13 cellular contexts compared by ENCODE assay signal in genomic region chr16:67879936-67880335, GRCh38. TPM values are rescaled to one million over a fixed set of nuclear protein-coding genes. Genes with fewer than 3 reads are reported as not detected.
DNase-seq lines count a peak whose midpoint lies in the region; ATAC-seq and TF ChIP-seq lines count a peak whose summit lies in the region.
"Had no signal": no experiment of that assay in that cellular context is flagged by ENCODE, and none has a peak within 500 bp of the region (broad histone marks: within the 10 kb centered on the region; RNA-seq: fewer than 3 reads in every experiment).

No MANE protein-coding gene starts in this region.

- no peak overlapping the region for H3K18ac ChIP-seq in neuronal stem cell (ENCODE audit: low read length)

- TF ChIP-seq CTCF in activated CD8-positive, alpha-beta T cell treated with anti-CD3 and anti-CD28 coated beads for 36 hours (IDR thresholded peaks at IDR 0.05): no peak
- TF ChIP-seq CTCF in osteoblast (IDR thresholded peaks at IDR 0.05; ENCODE audit: extremely low read depth, low read depth, low read length): no peak
- TF ChIP-seq CTCF in suprapubic skin (IDR thresholded peaks at IDR 0.05): no peak

- H3K4me3 Mint-ChIP-seq in activated CD8-positive, alpha-beta T cell treated with anti-CD3 and anti-CD28 coated beads, Interleukin-2, amount 10 ng/mL, durations not matched to agents 7 days and 5 days: no peak overlapping the region
- no peak overlapping the region for H3K4me3 Mint-ChIP-seq in activated CD8-positive, alpha-beta T cell treated with anti-CD3 and anti-CD28 coated beads for 36 hours
- H3K4me3 Mint-ChIP-seq in stimulated activated effector memory CD8-positive, alpha-beta T cell treated with anti-CD3 and anti-CD28 coated beads, Interleukin-12 subunit alpha, Interleukin-12 subunit beta, amount 100 ng/mL, for 72 hours: no peak overlapping the region
- H3K4me3 Mint-ChIP-seq: B cell; CD8-positive, alpha-beta T cell; H9 had no signal

- no peak overlapping the region for H2BK12ac ChIP-seq in neuronal stem cell (ENCODE audit: low read length)

- no peaks in the 10 kb centered on the region for H3K9me3 ChIP-seq in osteoblast (ENCODE audit: low read depth, low read length)
- H3K9me3 ChIP-seq in neuronal stem cell (replicated peaks in 1 of 2; ENCODE audit: control insufficient read depth in 2 of 2, insufficient read depth in 1 of 2, low read depth in 1 of 2, low read length in 2 of 2): peaks cover 0 to 1% of the 10 kb centered on the region in 2 donors
- H3K9me3 ChIP-seq in suprapubic skin: no peaks in the 10 kb centered on the region
- H3K9me3 ChIP-seq: BLaER1 treated with 17β-estradiol and CSF1 and Interleukin-3, amounts not matched to agents 10 nM and 100 nM had no signal

- H3K36me3 ChIP-seq in H7 (replicated peaks; ENCODE audit: control insufficient read depth, insufficient read depth, low read length): peaks cover 62% of the 10 kb centered on the region
- H3K36me3 ChIP-seq in osteoblast (ENCODE audit: insufficient read depth, low read length): peaks cover 83% of the 10 kb centered on the region
- peaks cover 77 to 98% of the 10 kb centered on the region in 2 donors for H3K36me3 ChIP-seq in neuronal stem cell (replicated peaks in 1 of 2; ENCODE audit: control insufficient read depth in 2 of 2, insufficient read depth in 2 of 2, low read length in 2 of 2)
- peaks cover 76% of the 10 kb centered on the region for H3K36me3 ChIP-seq in suprapubic skin

- no peak overlapping the region for H2BK120ac ChIP-seq in neuronal stem cell (ENCODE audit: low read depth, low read length)

- no peak overlapping the region for H3K14ac ChIP-seq in neuronal stem cell (ENCODE audit: low read length)

- H3K36me3 Mint-ChIP-seq in activated CD8-positive, alpha-beta T cell treated with anti-CD3 and anti-CD28 coated beads, Interleukin-2, amount 10 ng/mL, durations not matched to agents 7 days and 5 days (ENCODE audit: low read depth): peaks cover 60% of the 10 kb centered on the region
- peaks cover 37% of the 10 kb centered on the region for H3K36me3 Mint-ChIP-seq in activated CD8-positive, alpha-beta T cell treated with anti-CD3 and anti-CD28 coated beads for 36 hours (ENCODE audit: low read depth)
- H3K36me3 Mint-ChIP-seq in stimulated activated effector memory CD8-positive, alpha-beta T cell treated with anti-CD3 and anti-CD28 coated beads, Interleukin-12 subunit alpha, Interleukin-12 subunit beta, amount 100 ng/mL, for 72 hours: peaks cover 87% of the 10 kb centered on the region

- no peak overlapping the region for H4K91ac ChIP-seq in neuronal stem cell (ENCODE audit: low read depth, low read length, poor library complexity)

- no peak overlapping the region for H2BK5ac ChIP-seq in neuronal stem cell (ENCODE audit: low read length)

- H3K27me3 Mint-ChIP-seq in activated CD8-positive, alpha-beta T cell treated with anti-CD3 and anti-CD28 coated beads, Interleukin-2, amount 10 ng/mL, durations not matched to agents 7 days and 5 days (ENCODE audit: low read depth): no peaks in the 10 kb centered on the region
- no peaks in the 10 kb centered on the region for H3K27me3 Mint-ChIP-seq in activated CD8-positive, alpha-beta T cell treated with anti-CD3 and anti-CD28 coated beads for 36 hours
- H3K27me3 Mint-ChIP-seq: B cell had no signal

- H3K9ac ChIP-seq in neuronal stem cell (ENCODE audit: low read depth, low read length, poor library complexity): no peak overlapping the region
- H3K9ac ChIP-seq: BLaER1 treated with 17β-estradiol and CSF1 and Interleukin-3, amounts not matched to agents 10 nM and 100 nM had no signal

- no peak overlapping the region for H4K8ac ChIP-seq in neuronal stem cell (ENCODE audit: low read depth, low read length)

- peaks cover 32% of the 10 kb centered on the region for H3K79me2 ChIP-seq in osteoblast (ENCODE audit: insufficient read depth, low read length)

- ATAC-seq in activated CD8-positive, alpha-beta T cell treated with anti-CD3 and anti-CD28 coated beads, Interleukin-2, amount 10 ng/mL, durations not matched to agents 7 days and 5 days: no peak
- ATAC-seq in activated CD8-positive, alpha-beta T cell treated with anti-CD3 and anti-CD28 coated beads for 36 hours: no peak
- no peak for ATAC-seq in stimulated activated effector memory CD8-positive, alpha-beta T cell treated with anti-CD3 and anti-CD28 coated beads, Interleukin-12 subunit alpha, Interleukin-12 subunit beta, amount 100 ng/mL, for 72 hours
- ATAC-seq: CD8-positive, alpha-beta T cell had no signal

- H2BK15ac ChIP-seq in neuronal stem cell (ENCODE audit: low read length): no peak overlapping the region

- no peak for TF ChIP-seq POLR2A in suprapubic skin (IDR thresholded peaks at IDR 0.05)

- H3K23ac ChIP-seq in neuronal stem cell (ENCODE audit: low read depth, low read length, poor library complexity): no peak overlapping the region

- H3K27ac ChIP-seq in osteoblast (ENCODE audit: low read depth, low read length) (no peak overlapping the region), neuronal stem cell (replicated peaks; ENCODE audit: low read length) (no peak overlapping the region), suprapubic skin (no peak overlapping the region)
- H3K27ac ChIP-seq: BLaER1 treated with 17β-estradiol and CSF1 and Interleukin-3, amounts not matched to agents 10 nM and 100 nM had no signal

- DNase-seq in activated CD8-positive, alpha-beta T cell treated with anti-CD3 and anti-CD28 coated beads, Interleukin-2, amount 10 ng/mL, durations not matched to agents 7 days and 5 days: no peak
- no peak for DNase-seq in activated CD8-positive, alpha-beta T cell treated with anti-CD3 and anti-CD28 coated beads for 36 hours
- DNase-seq in H7 (peak; percentile 25), osteoblast (ENCODE audit: insufficient read length, low spot score, missing footprints) (peak; percentile 31), neuronal stem cell (ENCODE audit: low spot score) (no peak), suprapubic skin (ENCODE audit: low spot score in 2 of 2) (no peak)
- DNase-seq in stimulated activated effector memory CD8-positive, alpha-beta T cell treated with anti-CD3 and anti-CD28 coated beads, Interleukin-12 subunit alpha, Interleukin-12 subunit beta, amount 100 ng/mL, for 72 hours (ENCODE audit: low spot score in 2 of 2): no peak
- DNase-seq: CD8-positive, alpha-beta T cell; GOT3; H9 had no signal

- H3K27me3 ChIP-seq in H7 (ENCODE audit: control insufficient read depth, insufficient read depth, low read length): no peaks in the 10 kb centered on the region
- H3K27me3 ChIP-seq in osteoblast (ENCODE audit: insufficient read depth, low read length): no peaks in the 10 kb centered on the region
- H3K27me3 ChIP-seq in neuronal stem cell (ENCODE audit: control insufficient read depth in 3 of 3, insufficient read depth in 3 of 3, low read depth in 1 of 3, low read length in 3 of 3): no peaks in the 10 kb centered on the region
- H3K27me3 ChIP-seq in suprapubic skin: no peaks in the 10 kb centered on the region
- H3K27me3 ChIP-seq: BLaER1 treated with 17β-estradiol and CSF1 and Interleukin-3, amounts not matched to agents 10 nM and 100 nM had no signal

- no CpG with 5 or more reads among the region's 5 CpGs for WGBS in neuronal stem cell (ENCODE audit: extremely low coverage in 2 of 2, insufficient read length in 2 of 2, insufficient replicate concordance in 1 of 2), 2 donors
- WGBS in suprapubic skin: 84% methylated on average over 3 of the region's 5 CpGs

- H2AK5ac ChIP-seq in neuronal stem cell (ENCODE audit: low read depth, low read length): no peak overlapping the region

- H4K20me1 ChIP-seq in osteoblast (ENCODE audit: insufficient read depth, low read length): peaks cover 51% of the 10 kb centered on the region

- peak overlapping the region; percentile 20 for H3K27ac Mint-ChIP-seq in activated CD8-positive, alpha-beta T cell treated with anti-CD3 and anti-CD28 coated beads, Interleukin-2, amount 10 ng/mL, durations not matched to agents 7 days and 5 days
- H3K27ac Mint-ChIP-seq in activated CD8-positive, alpha-beta T cell treated with anti-CD3 and anti-CD28 coated beads for 36 hours: no peak overlapping the region
- H3K27ac Mint-ChIP-seq in stimulated activated effector memory CD8-positive, alpha-beta T cell treated with anti-CD3 and anti-CD28 coated beads, Interleukin-12 subunit alpha, Interleukin-12 subunit beta, amount 100 ng/mL, for 72 hours: peak overlapping the region; percentile 56
- H3K27ac Mint-ChIP-seq: B cell; CD8-positive, alpha-beta T cell; H9 had no signal

- TF ChIP-seq EP300 in suprapubic skin (IDR thresholded peaks at IDR 0.05): no peak

- H3K4me2 ChIP-seq in osteoblast (ENCODE audit: insufficient read depth, low read length): no peak overlapping the region
- H3K4me2 ChIP-seq in neuronal stem cell (ENCODE audit: insufficient read depth, low read length, poor library complexity, severe bottlenecking): no peak overlapping the region
- H3K4me2 ChIP-seq: BLaER1 treated with 17β-estradiol and CSF1 and Interleukin-3, amounts not matched to agents 10 nM and 100 nM had no signal

- CTCF ChIA-PET in activated CD8-positive, alpha-beta T cell treated with anti-CD3 and anti-CD28 coated beads, Interleukin-2, amount 10 ng/mL, durations not matched to agents 7 days and 5 days (lab: Charles Lee): interaction anchor here (0.9 to 2.4 kb wide), 2 partner anchors 64 to 161 kb away, joined by 3 to 5 read pairs; no protein-coding TSS in a partner anchor
- CTCF ChIA-PET in activated CD8-positive, alpha-beta T cell treated with anti-CD3 and anti-CD28 coated beads for 36 hours (lab: Charles Lee): interaction anchor here (1.7 to 1.9 kb wide), 2 partner anchors 64 to 161 kb away, joined by 5 read pairs; no protein-coding TSS in a partner anchor

- no peak overlapping the region for H2AFZ ChIP-seq in osteoblast (ENCODE audit: low read length)
- no peak overlapping the region for H2AFZ ChIP-seq in neuronal stem cell (ENCODE audit: low read length)

- peaks cover 12% of the 10 kb centered on the region for H3K4me1 Mint-ChIP-seq in activated CD8-positive, alpha-beta T cell treated with anti-CD3 and anti-CD28 coated beads, Interleukin-2, amount 10 ng/mL, durations not matched to agents 7 days and 5 days (ENCODE audit: low read depth)
- peaks cover 12% of the 10 kb centered on the region for H3K4me1 Mint-ChIP-seq in activated CD8-positive, alpha-beta T cell treated with anti-CD3 and anti-CD28 coated beads for 36 hours (ENCODE audit: low read depth)
- peaks cover 22% of the 10 kb centered on the region for H3K4me1 Mint-ChIP-seq in stimulated activated effector memory CD8-positive, alpha-beta T cell treated with anti-CD3 and anti-CD28 coated beads, Interleukin-12 subunit alpha, Interleukin-12 subunit beta, amount 100 ng/mL, for 72 hours

- no peaks in the 10 kb centered on the region for H3K9me3 Mint-ChIP-seq in activated CD8-positive, alpha-beta T cell treated with anti-CD3 and anti-CD28 coated beads, Interleukin-2, amount 10 ng/mL, durations not matched to agents 7 days and 5 days (ENCODE audit: insufficient read depth)
- H3K9me3 Mint-ChIP-seq in activated CD8-positive, alpha-beta T cell treated with anti-CD3 and anti-CD28 coated beads for 36 hours: no peaks in the 10 kb centered on the region
- no peaks in the 10 kb centered on the region for H3K9me3 Mint-ChIP-seq in stimulated activated effector memory CD8-positive, alpha-beta T cell treated with anti-CD3 and anti-CD28 coated beads, Interleukin-12 subunit alpha, Interleukin-12 subunit beta, amount 100 ng/mL, for 72 hours
- H3K9me3 Mint-ChIP-seq: CD8-positive, alpha-beta T cell; H9 had no signal

- POLR2A ChIA-PET in activated CD8-positive, alpha-beta T cell treated with anti-CD3 and anti-CD28 coated beads, Interleukin-2, amount 10 ng/mL, durations not matched to agents 7 days and 5 days (lab: Charles Lee): no interaction called here
- POLR2A ChIA-PET in activated CD8-positive, alpha-beta T cell treated with anti-CD3 and anti-CD28 coated beads for 36 hours (lab: Charles Lee): interaction anchor here (0.7 to 2.7 kb wide), 3 partner anchors 10 to 56 kb away, joined by 3 to 11 read pairs (median 3); partner anchors contain the start of gene PSMB10

- intact Hi-C loops in activated CD8-positive, alpha-beta T cell treated with anti-CD3 and anti-CD28 coated beads for 36 hours (cut with micrococcal nuclease): no loop called here

- H3K4ac ChIP-seq in neuronal stem cell (ENCODE audit: low read length): no peak overlapping the region

- no peak overlapping the region for H3K4me3 ChIP-seq in H7 (ENCODE audit: insufficient read depth, low read depth, low read length)
- H3K4me3 ChIP-seq in osteoblast (ENCODE audit: insufficient read depth, low read length): no peak overlapping the region
- H3K4me3 ChIP-seq in neuronal stem cell (ENCODE audit: low read length in 2 of 2): no peak overlapping the region
- H3K4me3 ChIP-seq in suprapubic skin: no peak overlapping the region
- H3K4me3 ChIP-seq: BLaER1 treated with 17β-estradiol and CSF1 and Interleukin-3, amounts not matched to agents 10 nM and 100 nM had no signal

- H3K79me1 ChIP-seq in neuronal stem cell (ENCODE audit: low read depth, low read length): peaks cover 8% of the 10 kb centered on the region

- peaks cover 8% of the 10 kb centered on the region for H3K4me1 ChIP-seq in osteoblast (ENCODE audit: insufficient read depth, low read length)
- peaks cover 0 to 2% of the 10 kb centered on the region in 2 donors for H3K4me1 ChIP-seq in neuronal stem cell (ENCODE audit: control insufficient read depth in 2 of 2, insufficient read depth in 1 of 2, low read depth in 1 of 2, low read length in 2 of 2)
- H3K4me1 ChIP-seq in suprapubic skin: peaks cover 24% of the 10 kb centered on the region

RNA-seq across cellular contexts. Expression of gene NRN1L, which starts 4.7 kb away (rescaled TPM):
- 1 to 10 TPM; 1.2 to 1.4 TPM for total RNA-seq in activated CD8-positive, alpha-beta T cell treated with anti-CD3 and anti-CD28 coated beads, Interleukin-2, amount 10 ng/mL, durations not matched to agents 7 days and 5 days
- total RNA-seq in activated CD8-positive, alpha-beta T cell treated with anti-CD3 and anti-CD28 coated beads for 36 hours: under 1 TPM in 1 of 2 experiments, not detected in 1; 0.83 TPM
- total RNA-seq in H7 (2014; rRNA removed; shearing (Covaris generic)): 5.3 and 7.6 TPM in 2 replicates
- total RNA-seq in osteoblast (0.29 TPM in 1 of 2 replicates, not detected in the other), suprapubic skin (1 to 10 TPM in 3 of 4 donors, not detected in 1; 4.3 to 5.6 (median 4.7) TPM)
- polyA plus RNA-seq in neuronal stem cell (2013, experiment 1 of 2): 0.70 TPM
- 0.42 TPM for polyA plus RNA-seq in neuronal stem cell (2013, experiment 2 of 2)
- total RNA-seq: A172 had no signal

RNA-seq across cellular contexts. Expression of gene EDC4, which starts 7.1 kb away (rescaled TPM):
- 100 to 1,000 TPM; 111 to 113 TPM for total RNA-seq in activated CD8-positive, alpha-beta T cell treated with anti-CD3 and anti-CD28 coated beads, Interleukin-2, amount 10 ng/mL, durations not matched to agents 7 days and 5 days
- total RNA-seq in activated CD8-positive, alpha-beta T cell treated with anti-CD3 and anti-CD28 coated beads for 36 hours: 10 to 100 TPM; 78.7 to 90.9 TPM
- 88.0 and 96.6 TPM in 2 replicates for total RNA-seq in H7 (2014; rRNA removed; shearing (Covaris generic))
- total RNA-seq in osteoblast (45.7 and 60.8 TPM in 2 replicates), suprapubic skin (100 to 1,000 TPM in 1 of 4 donors, 10 to 100 TPM in 3; 59.5 to 110 (median 68.0) TPM)
- 30.9 TPM for polyA plus RNA-seq in neuronal stem cell (2013, experiment 1 of 2)
- polyA plus RNA-seq in neuronal stem cell (2013, experiment 2 of 2): 27.6 TPM

RNA-seq across cellular contexts. Expression of gene PSKH1, which starts 13.1 kb away (rescaled TPM):
- total RNA-seq in activated CD8-positive, alpha-beta T cell treated with anti-CD3 and anti-CD28 coated beads, Interleukin-2, amount 10 ng/mL, durations not matched to agents 7 days and 5 days: 10 to 100 TPM; 20.0 to 22.8 TPM
- 1 to 10 TPM; 8.4 to 8.5 TPM for total RNA-seq in activated CD8-positive, alpha-beta T cell treated with anti-CD3 and anti-CD28 coated beads for 36 hours
- 18.8 and 20.1 TPM in 2 replicates for total RNA-seq in H7 (2014; rRNA removed; shearing (Covaris generic))
- total RNA-seq in osteoblast (16.8 and 18.5 TPM in 2 replicates), suprapubic skin (10 to 100 TPM; 16.4 to 26.9 (median 24.5) TPM)
- 34.6 TPM for polyA plus RNA-seq in neuronal stem cell (2013, experiment 1 of 2)
- 30.4 TPM for polyA plus RNA-seq in neuronal stem cell (2013, experiment 2 of 2)

RNA-seq across cellular contexts. Expression of gene CENPT, which starts 32.4 kb away (rescaled TPM):
- total RNA-seq in activated CD8-positive, alpha-beta T cell treated with anti-CD3 and anti-CD28 coated beads, Interleukin-2, amount 10 ng/mL, durations not matched to agents 7 days and 5 days: 10 to 100 TPM; 58.9 to 63.6 TPM
- total RNA-seq in activated CD8-positive, alpha-beta T cell treated with anti-CD3 and anti-CD28 coated beads for 36 hours: 10 to 100 TPM; 40.4 to 42.2 TPM
- total RNA-seq in H7 (2014; rRNA removed; shearing (Covaris generic)): 34.9 and 43.7 TPM in 2 replicates
- 24.2 and 25.6 TPM in 2 replicates for total RNA-seq in osteoblast
- polyA plus RNA-seq in neuronal stem cell (2013, experiment 1 of 2): 34.0 TPM
- polyA plus RNA-seq in neuronal stem cell (2013, experiment 2 of 2): 31.3 TPM
- total RNA-seq in suprapubic skin: 100 to 1,000 TPM; 140 to 311 (median 201) TPM

RNA-seq across cellular contexts. Expression of gene NUTF2, which starts 33.2 kb away (rescaled TPM):
- 100 to 1,000 TPM; 125 to 134 TPM for total RNA-seq in activated CD8-positive, alpha-beta T cell treated with anti-CD3 and anti-CD28 coated beads, Interleukin-2, amount 10 ng/mL, durations not matched to agents 7 days and 5 days
- 100 to 1,000 TPM; 152 to 157 TPM for total RNA-seq in activated CD8-positive, alpha-beta T cell treated with anti-CD3 and anti-CD28 coated beads for 36 hours
- 295 and 340 TPM in 2 replicates for total RNA-seq in H7 (2014; rRNA removed; shearing (Covaris generic))
- 203 TPM in 2 replicates for total RNA-seq in osteoblast
- 276 TPM for polyA plus RNA-seq in neuronal stem cell (2013, experiment 1 of 2)
- polyA plus RNA-seq in neuronal stem cell (2013, experiment 2 of 2): 280 TPM
- total RNA-seq in suprapubic skin: 100 to 1,000 TPM; 101 to 161 (median 113) TPM

Comparison
In these comparisons a context has a peak if more than half of its experiments do, and no peak if none do; other contexts are left out.
1. DNase-seq: peak in H7 (single experiment) and osteoblast (single experiment); none in activated CD8-positive, alpha-beta T cell treated with anti-CD3 and anti-CD28 coated beads, Interleukin-2, amount 10 ng/mL, durations not matched to agents 7 days and 5 days (single experiment), activated CD8-positive, alpha-beta T cell treated with anti-CD3 and anti-CD28 coated beads for 36 hours (single experiment), stimulated activated effector memory CD8-positive, alpha-beta T cell treated with anti-CD3 and anti-CD28 coated beads, Interleukin-12 subunit alpha, Interleukin-12 subunit beta, amount 100 ng/mL, for 72 hours (0 of 2), neuronal stem cell (single experiment) and suprapubic skin (0 of 2).